Comparison of ENCODE assay signal across 11 cellular contexts in genomic region chr12:49909826-49910225, GRCh38. TPM values are rescaled to one million over a fixed set of nuclear protein-coding genes. Genes with fewer than 3 reads are reported as not detected.
DNase-seq lines count a peak whose midpoint lies in the region; ATAC-seq and TF ChIP-seq lines count a peak whose summit lies in the region.
"Had no signal": no experiment of that assay in that cellular context is flagged by ENCODE, and none has a peak within 500 bp of the region (broad histone marks: within the 10 kb centered on the region; RNA-seq: fewer than 3 reads in every experiment).

No MANE protein-coding gene starts in this region.

- no peaks in the 10 kb centered on the region for H3K36me3 Mint-ChIP-seq in mesothelial cell of epicardium

- peaks cover 22% of the 10 kb centered on the region for H3K4me1 ChIP-seq in SJCRH30

- H3K36me3 ChIP-seq in SJCRH30 = no peaks in the 10 kb centered on the region

- H3K27me3 Mint-ChIP-seq in mesothelial cell of epicardium (ENCODE audit: low read depth) = peaks cover 13% of the 10 kb centered on the region

- no peaks in the 10 kb centered on the region for H3K9me3 ChIP-seq in SJCRH30 (replicated peaks)

- no peak for ATAC-seq in GM19452 (IDR thresholded peaks at IDR 0.05; ENCODE audit: unreplicated experiment)
- no peak for ATAC-seq in HG03469 (IDR thresholded peaks at IDR 0.05; ENCODE audit: unreplicated experiment)

- H3K27ac ChIP-seq in SJCRH30 = no peak overlapping the region
- H3K27ac ChIP-seq: GM23248 had no signal

- TF ChIP-seq CTCF in mesothelial cell of epicardium (IDR thresholded peaks at IDR 0.05; ENCODE audit: unreplicated experiment) = no peak

- no peak overlapping the region for H3K4me3 Mint-ChIP-seq in mesothelial cell of epicardium

- H3K9me3 Mint-ChIP-seq in mesothelial cell of epicardium = no peaks in the 10 kb centered on the region

- peaks cover 35% of the 10 kb centered on the region for H3K4me1 Mint-ChIP-seq in mesothelial cell of epicardium

- no peaks in the 10 kb centered on the region for H3K27me3 ChIP-seq in SJCRH30

- no peak overlapping the region for H3K27ac Mint-ChIP-seq in mesothelial cell of epicardium

- DNase-seq in activated CD4-positive, alpha-beta T cell treated with anti-CD3 and anti-CD28 coated beads for 48 hours = peak; percentile 17
- DNase-seq in activated CD4-positive, alpha-beta T cell treated with anti-CD3 and anti-CD28 coated beads for 1 hour = no peak
- DNase-seq in SJCRH30 (peak; percentile 71 to 76), iPS-NIHi11 (ENCODE audit: low spot score) (peak; percentile 84), mesothelial cell of epicardium (ENCODE audit: low spot score in 2 of 2, unreplicated experiment in 2 of 2) (no peak)
- peak; percentile 7 to 9 for DNase-seq in stimulated activated CD8-positive, alpha-beta memory T cell treated with anti-CD3 and anti-CD28 coated beads, Interleukin-2, amount 100 ng/mL, for 48 hours (ENCODE audit: low read depth in 2 of 2)
- DNase-seq: amygdala, GM23248 had no signal

- no peak overlapping the region for H3K4me3 ChIP-seq in SJCRH30
- H3K4me3 ChIP-seq: GM23248 had no signal

RNA-seq across cellular contexts. Expression of gene FAIM2, which starts 6.1 kb away (rescaled TPM):
- 0.58 and 0.67 TPM in 2 replicates for total RNA-seq in SJCRH30 (2014; rRNA removed; shearing (Covaris generic))
- total RNA-seq in mesothelial cell of epicardium = 0.13 to 0.47 TPM (median 0.29 TPM) in 3 replicates
- total RNA-seq: glomerular endothelial cell had no signal

RNA-seq across cellular contexts. Expression of gene AQP2, which starts 40.7 kb away (rescaled TPM):
- total RNA-seq in SJCRH30 (2014; rRNA removed; shearing (Covaris generic)) = not detected in 2 replicates
- not detected in 3 replicates for total RNA-seq in mesothelial cell of epicardium
- total RNA-seq: glomerular endothelial cell, GM23248 had no signal

RNA-seq across cellular contexts. Expression of gene AQP5, which starts 51.8 kb away (rescaled TPM):
- total RNA-seq in SJCRH30 (2014; rRNA removed; shearing (Covaris generic)) = 0.18 TPM in 1 of 2 replicates, not detected in the other
- total RNA-seq in mesothelial cell of epicardium = 0.16 TPM in 1 of 3 replicates, not detected in the others
- total RNA-seq: glomerular endothelial cell, GM23248 had no signal

Comparison
In these comparisons a context has a peak if more than half of its experiments do, and no peak if none do; other contexts are left out.
1. DNase-seq: peak in activated CD4-positive, alpha-beta T cell treated with anti-CD3 and anti-CD28 coated beads for 48 hours (single experiment), SJCRH30 (2 of 2), iPS-NIHi11 (single experiment) and stimulated activated CD8-positive, alpha-beta memory T cell treated with anti-CD3 and anti-CD28 coated beads, Interleukin-2, amount 100 ng/mL, for 48 hours (2 of 2); none in activated CD4-positive, alpha-beta T cell treated with anti-CD3 and anti-CD28 coated beads for 1 hour (single experiment) and mesothelial cell of epicardium (0 of 2).